In genomic region chr14:103230658-103231334, GRCh38 we compare ENCODE assay signal across 11 cellular contexts.
DNase-seq lines count a peak whose midpoint lies in the region; ATAC-seq and TF ChIP-seq lines count a peak whose summit lies in the region.
"Had no signal": no experiment of that assay in that cellular context is flagged by ENCODE, and none has a peak within 500 bp of the region (broad histone marks: within the 10 kb centered on the region; RNA-seq: fewer than 3 reads in every experiment).

No MANE protein-coding gene starts in this region.

- H3K36me3 ChIP-seq in BLaER1 (no peaks in the 10 kb centered on the region), H7 (replicated peaks; ENCODE audit: control insufficient read depth, insufficient read depth, low read length) (no peaks in the 10 kb centered on the region), upper lobe of right lung (no peaks in the 10 kb centered on the region), sigmoid colon (no peaks in the 10 kb centered on the region)

- no peak overlapping the region for H3K4me2 ChIP-seq in BLaER1

- TF ChIP-seq POLR2A in sigmoid colon (IDR thresholded peaks at IDR 0.05): no peak

- no peak for TF ChIP-seq EP300 in sigmoid colon (IDR thresholded peaks at IDR 0.05)

- in situ Hi-C loops in ACHN (cut with HindIII; ENCODE audit: low pct_ligation_motif_present, low pct_unique_long_range_greater_than_20kb, low sequenced_read_pairs): no loop called here

- H3K27me3 ChIP-seq in BLaER1 (no peaks in the 10 kb centered on the region), H7 (ENCODE audit: control insufficient read depth, insufficient read depth, low read length) (no peaks in the 10 kb centered on the region), upper lobe of right lung (no peaks in the 10 kb centered on the region), sigmoid colon (peaks cover 0 to 15% (median 1%) of the 10 kb centered on the region in 3 donors)

- H3K4me1 ChIP-seq in BLaER1 (peaks cover 21% of the 10 kb centered on the region), upper lobe of right lung (peaks cover 3% of the 10 kb centered on the region), sigmoid colon (peaks cover 0 to 13% (median 11%) of the 10 kb centered on the region in 4 donors)
- H3K4me1 ChIP-seq: Caco-2 had no signal

- WGBS in sigmoid colon, 2 donors: 84 to 95% methylated on average over 16 of the region's 16 CpGs

- H3K27ac ChIP-seq in BLaER1: 0 out of 2 replicates have a peak overlapping the region, but pooled peaks have one; percentile 35
- H3K27ac ChIP-seq in upper lobe of right lung: no peak overlapping the region
- H3K27ac ChIP-seq in sigmoid colon: no peak overlapping the region

- peak; percentile 53 for DNase-seq in H7
- peak; percentile 9 for DNase-seq in iPS-NIHi7 (ENCODE audit: extremely low spot score)
- DNase-seq in upper lobe of right lung: peak; percentile 55
- no peak for DNase-seq in NCI-H748 (lab: John Stamatoyannopoulos, UW; ENCODE audit: unreplicated experiment)
- DNase-seq in sigmoid colon: no peak
- DNase-seq in ACHN: no peak
- DNase-seq: Caco-2; CD8-positive, alpha-beta memory T cell; DND-41; GDM1 had no signal

- TF ChIP-seq CTCF in upper lobe of right lung (IDR thresholded peaks at IDR 0.05) (no peak), sigmoid colon (IDR thresholded peaks at IDR 0.05) (no peak)

- no peak overlapping the region for H3K4me3 ChIP-seq in BLaER1
- no peak overlapping the region for H3K4me3 ChIP-seq in H7 (ENCODE audit: insufficient read depth, low read depth, low read length)
- H3K4me3 ChIP-seq in upper lobe of right lung: no peak overlapping the region
- H3K4me3 ChIP-seq in sigmoid colon: no peak overlapping the region

- intact Hi-C loops in upper lobe of right lung (cut with DNase I): no loop called here
- intact Hi-C loops in sigmoid colon (cut with DNase I): no loop called here

- H3K9me3 ChIP-seq in BLaER1 (peaks cover 18% of the 10 kb centered on the region; the same call in 1 of the 2 replicates), upper lobe of right lung (no peaks in the 10 kb centered on the region), sigmoid colon (no peaks in the 10 kb centered on the region)
- H3K9me3 ChIP-seq: Caco-2 had no signal

- no peak overlapping the region for H3K9ac ChIP-seq in BLaER1

- ATAC-seq in upper lobe of right lung: no peak

- H4K20me1 ChIP-seq in BLaER1: no peaks in the 10 kb centered on the region

Comparison
In these comparisons a context has a peak if more than half of its experiments do, and no peak if none do; other contexts are left out.
1. DNase-seq: peak in H7 (single experiment), iPS-NIHi7 (single experiment) and upper lobe of right lung (single experiment); none in NCI-H748 (single experiment), sigmoid colon (single experiment) and ACHN (single experiment).